ENCODE assay signal across 12 cellular contexts in genomic region chr13:27427663-27428062, GRCh38. TPM values are rescaled to one million over a fixed set of nuclear protein-coding genes. Genes with fewer than 3 reads are reported as not detected.
DNase-seq lines count a peak whose midpoint lies in the region; ATAC-seq and TF ChIP-seq lines count a peak whose summit lies in the region.
"Had no signal": no experiment of that assay in that cellular context is flagged by ENCODE, and none has a peak within 500 bp of the region (broad histone marks: within the 10 kb centered on the region; RNA-seq: fewer than 3 reads in every experiment).

No MANE protein-coding gene starts in this region.

- no peak for ATAC-seq in activated naive CD8-positive, alpha-beta T cell treated with anti-CD3 and anti-CD28 coated beads, Interleukin-2, amount 50 U/mL, for 24 hours
- no peak for ATAC-seq in natural killer cell treated with Interleukin-12 subunit alpha and Interleukin-12 subunit beta and Interleukin-15 and Interleukin-18, amount 100 ng/mL, for 72 hours
- ATAC-seq in GM18907 (IDR thresholded peaks at IDR 0.05; ENCODE audit: unreplicated experiment), result no peak
- ATAC-seq in WTC11, result no peak
- ATAC-seq: left colon had no signal

- H3K27me3 ChIP-seq in HL-60 (ENCODE audit: insufficient read depth, poor library complexity, severe bottlenecking), result no peaks in the 10 kb centered on the region

- peak overlapping the region; percentile 93 for H3K4me3 Mint-ChIP-seq in activated naive CD8-positive, alpha-beta T cell treated with anti-CD3 and anti-CD28 coated beads, Interleukin-2, amount 50 U/mL, for 24 hours
- H3K4me3 Mint-ChIP-seq in natural killer cell treated with Interleukin-12 subunit alpha and Interleukin-12 subunit beta and Interleukin-15 and Interleukin-18, amount 100 ng/mL, for 72 hours, result peak overlapping the region; percentile 94
- H3K4me3 Mint-ChIP-seq in WTC11, result no peak overlapping the region

- peak overlapping the region; percentile 98 for H3K27ac Mint-ChIP-seq in activated naive CD8-positive, alpha-beta T cell treated with anti-CD3 and anti-CD28 coated beads, Interleukin-2, amount 50 U/mL, for 24 hours
- peak overlapping the region; percentile 88 to 94 for H3K27ac Mint-ChIP-seq in natural killer cell treated with Interleukin-12 subunit alpha and Interleukin-12 subunit beta and Interleukin-15 and Interleukin-18, amount 100 ng/mL, for 72 hours
- no peak overlapping the region for H3K27ac Mint-ChIP-seq in WTC11

- H3K4me3 ChIP-seq in HL-60 (replicated peaks; ENCODE audit: insufficient read depth, low read length) (no peak overlapping the region), coronary artery (no peak overlapping the region)

- no peaks in the 10 kb centered on the region for H3K27me3 Mint-ChIP-seq in activated naive CD8-positive, alpha-beta T cell treated with anti-CD3 and anti-CD28 coated beads, Interleukin-2, amount 50 U/mL, for 24 hours
- H3K27me3 Mint-ChIP-seq in natural killer cell treated with Interleukin-12 subunit alpha and Interleukin-12 subunit beta and Interleukin-15 and Interleukin-18, amount 100 ng/mL, for 72 hours, result no peaks in the 10 kb centered on the region
- H3K27me3 Mint-ChIP-seq in WTC11 (ENCODE audit: low read depth), result peaks cover 12% of the 10 kb centered on the region

- H3K27ac ChIP-seq in HL-60 (replicated peaks) (peak overlapping the region; percentile 4; the same call in 1 of the 2 replicates), coronary artery (peak overlapping the region in 1 of 2 donors; percentile 93)
- H3K27ac ChIP-seq: SK-N-MC had no signal

- H3K36me3 Mint-ChIP-seq in activated naive CD8-positive, alpha-beta T cell treated with anti-CD3 and anti-CD28 coated beads, Interleukin-2, amount 50 U/mL, for 24 hours (ENCODE audit: low read depth), result peaks cover 69% of the 10 kb centered on the region
- peaks cover 32% of the 10 kb centered on the region for H3K36me3 Mint-ChIP-seq in natural killer cell treated with Interleukin-12 subunit alpha and Interleukin-12 subunit beta and Interleukin-15 and Interleukin-18, amount 100 ng/mL, for 72 hours
- peaks cover 36% of the 10 kb centered on the region for H3K36me3 Mint-ChIP-seq in WTC11

- H3K9me3 Mint-ChIP-seq in activated naive CD8-positive, alpha-beta T cell treated with anti-CD3 and anti-CD28 coated beads, Interleukin-2, amount 50 U/mL, for 24 hours, result no peaks in the 10 kb centered on the region
- no peaks in the 10 kb centered on the region for H3K9me3 Mint-ChIP-seq in natural killer cell treated with Interleukin-12 subunit alpha and Interleukin-12 subunit beta and Interleukin-15 and Interleukin-18, amount 100 ng/mL, for 72 hours
- H3K9me3 Mint-ChIP-seq in WTC11, result no peaks in the 10 kb centered on the region

- POLR2A ChIA-PET in WTC11 (lab: Charles Lee), result no interaction called here

- TF ChIP-seq CTCF in HL-60 (IDR thresholded peaks at IDR 0.05; ENCODE audit: insufficient read depth, low read length) (no peak), WTC11 (IDR thresholded peaks at IDR 0.05) (no peak), coronary artery (IDR thresholded peaks at IDR 0.05) (no peak)

- H3K4me1 Mint-ChIP-seq in activated naive CD8-positive, alpha-beta T cell treated with anti-CD3 and anti-CD28 coated beads, Interleukin-2, amount 50 U/mL, for 24 hours, result peaks cover 66% of the 10 kb centered on the region
- H3K4me1 Mint-ChIP-seq in natural killer cell treated with Interleukin-12 subunit alpha and Interleukin-12 subunit beta and Interleukin-15 and Interleukin-18, amount 100 ng/mL, for 72 hours (ENCODE audit: low read depth in 2 of 2), result peaks cover 53 to 55% of the 10 kb centered on the region in 2 donors
- peaks cover 21% of the 10 kb centered on the region for H3K4me1 Mint-ChIP-seq in WTC11

- CTCF ChIA-PET in WTC11 (lab: Charles Lee), result interaction anchor here (0.9 to 4.7 kb wide), 2 partner anchors 55 to 66 kb away, joined by 3 to 57 read pairs; no protein-coding TSS in a partner anchor

- peak; percentile 50 for DNase-seq in CD1c-positive myeloid dendritic cell (ENCODE audit: extremely low spot score)
- peak in 1 of 2 experiments; percentile 29 for DNase-seq in HL-60 (ENCODE audit: low read depth in 1 of 2, low spot score in 1 of 2)
- DNase-seq in activated naive CD8-positive, alpha-beta T cell treated with anti-CD3 and anti-CD28 coated beads, Interleukin-2, amount 50 U/mL, for 24 hours, result no peak
- DNase-seq in natural killer cell treated with Interleukin-12 subunit alpha and Interleukin-12 subunit beta and Interleukin-15 and Interleukin-18, amount 100 ng/mL, for 72 hours (ENCODE audit: low spot score), result no peak
- DNase-seq in nucleus accumbens (lab: John Stamatoyannopoulos, UW), result no peak
- no peak for DNase-seq in WTC11 (ENCODE audit: low spot score)
- DNase-seq in coronary artery (ENCODE audit: low spot score), result no peak
- DNase-seq: NCI-H1048, NCI-H524 had no signal

TF ChIP-seq in WTC11, 78 proteins besides CTCF, POLR2A, EP300 and RAD21:
- TF ChIP-seq CREB1 (CRISPR knock-in tag; IDR thresholded peaks at IDR 0.05) (no peak), JAZF1 (CRISPR knock-in tag; IDR thresholded peaks at IDR 0.05) (no peak), ZSCAN18 (CRISPR knock-in tag; IDR thresholded peaks at IDR 0.05) (no peak), KAT7 (CRISPR knock-in tag; IDR thresholded peaks at IDR 0.05; ENCODE audit: borderline replicate concordance) (no peak), IRF1 (CRISPR knock-in tag; IDR thresholded peaks at IDR 0.05) (no peak), USF1 (CRISPR knock-in tag; IDR thresholded peaks at IDR 0.05) (no peak), CBFB (CRISPR knock-in tag; IDR thresholded peaks at IDR 0.05; ENCODE audit: low read depth) (no peak), RORB (CRISPR knock-in tag; IDR thresholded peaks at IDR 0.05) (no peak), IRF2 (CRISPR knock-in tag; IDR thresholded peaks at IDR 0.05; ENCODE audit: borderline replicate concordance, low read depth) (no peak), TP53 (CRISPR knock-in tag; IDR thresholded peaks at IDR 0.05) (no peak), SP1 (CRISPR knock-in tag; conservative IDR thresholded peaks at IDR 0.05) (no peak), E2F4 (CRISPR knock-in tag; IDR thresholded peaks at IDR 0.05; ENCODE audit: borderline replicate concordance, low read depth) (no peak), NR1H2 (CRISPR knock-in tag; IDR thresholded peaks at IDR 0.05) (no peak), PREB (CRISPR knock-in tag; IDR thresholded peaks at IDR 0.05; ENCODE audit: borderline replicate concordance) (no peak), SMAD4 (CRISPR knock-in tag; IDR thresholded peaks at IDR 0.05) (no peak)

RNA-seq across cellular contexts. Expression of gene GTF3A, which starts 3.2 kb away (rescaled TPM):
- 100 to 1,000 TPM; 107 to 244 TPM for total RNA-seq in natural killer cell treated with Interleukin-12 subunit alpha and Interleukin-12 subunit beta and Interleukin-15 and Interleukin-18, amount 100 ng/mL, for 72 hours
- 77.0 to 88.7 TPM (median 78.4 TPM) in 3 replicates for total RNA-seq in WTC11 (2021)

RNA-seq across cellular contexts. Expression of gene MTIF3, which starts 22.7 kb away (rescaled TPM):
- 10 to 100 TPM; 31.4 to 41.8 TPM for total RNA-seq in natural killer cell treated with Interleukin-12 subunit alpha and Interleukin-12 subunit beta and Interleukin-15 and Interleukin-18, amount 100 ng/mL, for 72 hours
- total RNA-seq in WTC11 (2021), result 42.0 to 50.0 TPM (median 45.1 TPM) in 3 replicates
